ENCODE assay signal across 8 cellular contexts in the genomic region with DNA sequence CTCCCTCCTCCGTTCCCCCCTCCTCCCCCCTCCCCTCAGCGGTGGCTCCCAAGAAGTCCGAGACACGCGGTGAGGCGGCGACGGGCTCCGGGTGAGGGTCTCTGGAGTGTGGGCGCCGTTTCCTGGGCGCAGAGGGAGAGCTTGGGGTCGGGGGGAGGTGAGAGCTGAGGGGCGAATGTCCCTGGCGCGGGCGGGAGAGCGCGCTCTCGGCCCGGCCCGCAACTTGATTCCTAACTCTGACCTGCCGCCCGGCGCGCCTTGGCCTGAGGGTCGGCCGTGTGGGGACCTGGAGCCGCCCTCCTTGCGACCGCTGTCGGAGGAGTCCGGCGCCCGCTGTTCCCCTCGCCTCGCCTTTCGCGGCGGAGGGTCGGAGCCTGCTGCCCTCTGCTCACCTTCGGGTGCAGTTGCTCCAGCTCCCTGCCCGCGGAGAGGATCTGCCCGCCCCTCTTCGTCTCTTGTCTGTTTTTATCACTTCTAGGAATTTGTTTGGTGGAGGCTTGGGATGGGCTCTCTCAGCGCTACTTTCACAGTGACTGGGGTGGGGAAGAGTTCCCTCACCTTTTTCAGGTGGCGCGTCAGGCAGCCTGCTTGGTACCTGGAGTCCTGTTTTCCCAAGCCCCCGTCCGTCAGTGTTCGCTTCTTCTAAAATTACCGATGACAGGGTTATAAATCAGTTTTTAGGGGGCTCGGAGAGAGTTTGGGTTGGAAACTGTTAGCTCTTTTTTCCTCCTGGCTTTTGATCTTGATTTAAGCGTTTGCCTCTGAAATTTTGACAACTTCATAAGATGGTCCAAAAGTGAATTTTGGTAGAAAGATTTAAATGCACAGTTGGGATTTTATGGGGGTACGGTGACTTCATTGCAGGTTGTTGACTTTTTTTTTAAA. TPM values are rescaled to one million over a fixed set of nuclear protein-coding genes. Genes with fewer than 3 reads are reported as not detected.
DNase-seq lines count a peak whose midpoint lies in the region; ATAC-seq and TF ChIP-seq lines count a peak whose summit lies in the region.

No MANE protein-coding gene starts in this region.

- peak overlapping the region; percentile 94 for H3K4me3 Mint-ChIP-seq in natural killer cell treated with Interleukin-12 subunit alpha and Interleukin-12 subunit beta and Interleukin-15 and Interleukin-18, amount 100 ng/mL, for 72 hours

- no peak for TF ChIP-seq EP300 in esophagus muscularis mucosa (IDR thresholded peaks at IDR 0.05)

- under 1% methylated on average over 38 of the region's 56 CpGs for WGBS in esophagus muscularis mucosa

- H3K4me3 ChIP-seq in esophagus muscularis mucosa = peak overlapping the region; percentile 72 to 94 (median 90)

- H3K9me3 ChIP-seq in esophagus muscularis mucosa = no peaks in the 10 kb centered on the region

- TF ChIP-seq POLR2A in esophagus muscularis mucosa (IDR thresholded peaks at IDR 0.05; ENCODE audit: low read depth) = no peak

- H3K27ac ChIP-seq in esophagus muscularis mucosa (replicated peaks in 1 of 4) = peak overlapping the region; percentile 94 to 95 (median 95)

- no peaks in the 10 kb centered on the region for H3K27me3 ChIP-seq in esophagus muscularis mucosa

- no peaks in the 10 kb centered on the region for H3K36me3 Mint-ChIP-seq in natural killer cell treated with Interleukin-12 subunit alpha and Interleukin-12 subunit beta and Interleukin-15 and Interleukin-18, amount 100 ng/mL, for 72 hours

- intact Hi-C loops in esophagus muscularis mucosa (cut with DNase I) = loop anchor here (5.0 kb wide), 1 partner anchor 34 kb away; no protein-coding TSS in a partner anchor

- peak overlapping the region; percentile 79 to 99 for H3K27ac Mint-ChIP-seq in natural killer cell treated with Interleukin-12 subunit alpha and Interleukin-12 subunit beta and Interleukin-15 and Interleukin-18, amount 100 ng/mL, for 72 hours

- in situ Hi-C loops in KBM-7 (cut with MboI; ENCODE audit: low pct_unique_long_range_greater_than_20kb, low sequenced_read_pairs) = no loop called here

- H3K4me1 Mint-ChIP-seq in natural killer cell treated with Interleukin-12 subunit alpha and Interleukin-12 subunit beta and Interleukin-15 and Interleukin-18, amount 100 ng/mL, for 72 hours (ENCODE audit: low read depth in 2 of 2) = peaks cover 28 to 32% of the 10 kb centered on the region in 2 donors

- TF ChIP-seq CTCF in esophagus muscularis mucosa (IDR thresholded peaks at IDR 0.05) = no peak

- no peaks in the 10 kb centered on the region for H3K9me3 Mint-ChIP-seq in natural killer cell treated with Interleukin-12 subunit alpha and Interleukin-12 subunit beta and Interleukin-15 and Interleukin-18, amount 100 ng/mL, for 72 hours

- no peaks in the 10 kb centered on the region for H3K36me3 ChIP-seq in esophagus muscularis mucosa

- peak; percentile 47 for ATAC-seq in GM21737 (IDR thresholded peaks at IDR 0.05; ENCODE audit: unreplicated experiment)
- ATAC-seq in natural killer cell treated with Interleukin-12 subunit alpha and Interleukin-12 subunit beta and Interleukin-15 and Interleukin-18, amount 100 ng/mL, for 72 hours = peak; percentile 60 to 69

- no peaks in the 10 kb centered on the region for H3K27me3 Mint-ChIP-seq in natural killer cell treated with Interleukin-12 subunit alpha and Interleukin-12 subunit beta and Interleukin-15 and Interleukin-18, amount 100 ng/mL, for 72 hours

- peaks cover 21 to 49% (median 44%) of the 10 kb centered on the region in 4 donors for H3K4me1 ChIP-seq in esophagus muscularis mucosa

- DNase-seq in NCI-H1417 (lab: John Stamatoyannopoulos, UW) (peak; percentile 8 to 92 (median 89)), NCI-H1417 treated with DMSO at 0.1 percent for 48 hours (lab: John Stamatoyannopoulos, UW) (no peak), KBM-7 (peak; percentile 58), esophagus muscularis mucosa (ENCODE audit: extremely low spot score) (no peak), HK-2 (ENCODE audit: unreplicated experiment) (no peak)
- peak; percentile 41 for DNase-seq in activated CD4-positive, alpha-beta T cell treated with anti-CD3 and anti-CD28 coated beads for 48 hours
- DNase-seq in natural killer cell treated with Interleukin-12 subunit alpha and Interleukin-12 subunit beta and Interleukin-15 and Interleukin-18, amount 100 ng/mL, for 72 hours (ENCODE audit: low spot score) = peak; percentile 73

RNA-seq across cellular contexts. Expression of gene ADIPOR2, which starts 0.5 kb away (rescaled TPM):
- 10 to 100 TPM; 28.2 to 37.4 (median 34.1) TPM for total RNA-seq in esophagus muscularis mucosa
- total RNA-seq in natural killer cell treated with Interleukin-12 subunit alpha and Interleukin-12 subunit beta and Interleukin-15 and Interleukin-18, amount 100 ng/mL, for 72 hours = 10 to 100 TPM; 72.5 to 74.5 TPM

Comparison
In these comparisons a context has a peak if more than half of its experiments do, and no peak if none do; other contexts are left out.
1. DNase-seq: peak in NCI-H1417 (3 of 3), KBM-7 (single experiment), activated CD4-positive, alpha-beta T cell treated with anti-CD3 and anti-CD28 coated beads for 48 hours (single experiment) and natural killer cell treated with Interleukin-12 subunit alpha and Interleukin-12 subunit beta and Interleukin-15 and Interleukin-18, amount 100 ng/mL, for 72 hours (single experiment); none in NCI-H1417 treated with DMSO at 0.1 percent for 48 hours (single experiment), esophagus muscularis mucosa (single experiment) and HK-2 (single experiment).